In genomic region chr10:117762126-117762818, GRCh38 we compare ENCODE assay signal across 26 cellular contexts.
"Had no signal": no experiment of that assay in that cellular context is flagged by ENCODE, and none has a peak within 500 bp of the region (broad histone marks: within the 10 kb centered on the region; RNA-seq: fewer than 3 reads in every experiment).

No MANE protein-coding gene starts in this region.

- H3K27me3 Mint-ChIP-seq: activated CD8-positive, alpha-beta memory T cell treated with anti-CD3 and anti-CD28 coated beads, Interleukin-2, amount 10 ng/mL, durations not matched to agents 7 days and 5 days had no signal

- H3K9me3 ChIP-seq: ascending aorta, body of pancreas had no signal

- H3K9me3 Mint-ChIP-seq: activated B cell treated with CpG ODN at 0.5 μM for 24 hours; activated CD4-positive, alpha-beta T cell treated with anti-CD3 and anti-CD28 coated beads, Interleukin-2, amount 10 ng/mL, durations not matched to agents 24 days and 14 days; activated naive CD4-positive, alpha-beta T cell treated with anti-CD3 and anti-CD28 coated beads, Interleukin-2, amount 50 U/mL, for 72 hours; activated naive CD8-positive, alpha-beta T cell treated with anti-CD3 and anti-CD28 coated beads, Interleukin-2, amount 50 U/mL, for 24 hours; activated T-cell treated with anti-CD3 and anti-CD28 coated beads, Interleukin-2, amount 50 U/mL, for 24 hours; central memory CD8-positive, alpha-beta T cell; T-cell had no signal

- ATAC-seq: activated CD8-positive, alpha-beta memory T cell treated with anti-CD3 and anti-CD28 coated beads, Interleukin-2, amount 10 ng/mL, durations not matched to agents 7 days and 5 days; activated naive CD4-positive, alpha-beta T cell treated with anti-CD3 and anti-CD28 coated beads, Interleukin-2, amount 50 U/mL, for 72 hours; activated naive CD8-positive, alpha-beta T cell treated with anti-CD3 and anti-CD28 coated beads, Interleukin-2, amount 50 U/mL, for 24 hours; body of pancreas; T-cell had no signal

- H3K27me3 ChIP-seq: ascending aorta, body of pancreas had no signal

- H3K4me3 Mint-ChIP-seq: activated B cell treated with CpG ODN at 0.5 μM for 24 hours; activated CD4-positive, alpha-beta T cell treated with anti-CD3 and anti-CD28 coated beads, Interleukin-2, amount 10 ng/mL, durations not matched to agents 24 days and 14 days; activated CD8-positive, alpha-beta memory T cell treated with anti-CD3 and anti-CD28 coated beads, Interleukin-2, amount 10 ng/mL, durations not matched to agents 7 days and 5 days; activated naive CD8-positive, alpha-beta T cell treated with anti-CD3 and anti-CD28 coated beads, Interleukin-2, amount 50 U/mL, for 24 hours; activated T-cell treated with anti-CD3 and anti-CD28 coated beads, Interleukin-2, amount 50 U/mL, for 24 hours; central memory CD8-positive, alpha-beta T cell; T-cell had no signal

- H3K27ac Mint-ChIP-seq: activated B cell treated with CpG ODN at 0.5 μM for 24 hours; activated CD4-positive, alpha-beta T cell treated with anti-CD3 and anti-CD28 coated beads, Interleukin-2, amount 10 ng/mL, durations not matched to agents 24 days and 14 days; activated CD8-positive, alpha-beta memory T cell treated with anti-CD3 and anti-CD28 coated beads, Interleukin-2, amount 10 ng/mL, durations not matched to agents 7 days and 5 days; activated naive CD4-positive, alpha-beta T cell treated with anti-CD3 and anti-CD28 coated beads, Interleukin-2, amount 50 U/mL, for 72 hours; activated naive CD8-positive, alpha-beta T cell treated with anti-CD3 and anti-CD28 coated beads, Interleukin-2, amount 50 U/mL, for 24 hours; activated T-cell treated with anti-CD3 and anti-CD28 coated beads, Interleukin-2, amount 50 U/mL, for 24 hours; T-cell had no signal

- H3K4me1 ChIP-seq: ascending aorta, body of pancreas had no signal

- H3K4me3 ChIP-seq: ascending aorta, body of pancreas had no signal

- H3K4me1 Mint-ChIP-seq: activated B cell treated with CpG ODN at 0.5 μM for 24 hours; activated CD4-positive, alpha-beta T cell treated with anti-CD3 and anti-CD28 coated beads, Interleukin-2, amount 10 ng/mL, durations not matched to agents 24 days and 14 days; activated CD8-positive, alpha-beta memory T cell treated with anti-CD3 and anti-CD28 coated beads, Interleukin-2, amount 10 ng/mL, durations not matched to agents 7 days and 5 days; activated naive CD8-positive, alpha-beta T cell treated with anti-CD3 and anti-CD28 coated beads, Interleukin-2, amount 50 U/mL, for 24 hours; central memory CD8-positive, alpha-beta T cell; T-cell had no signal

- H3K36me3 Mint-ChIP-seq: activated CD8-positive, alpha-beta memory T cell treated with anti-CD3 and anti-CD28 coated beads, Interleukin-2, amount 10 ng/mL, durations not matched to agents 7 days and 5 days; activated naive CD4-positive, alpha-beta T cell treated with anti-CD3 and anti-CD28 coated beads, Interleukin-2, amount 50 U/mL, for 72 hours; T-cell had no signal

- H3K36me3 ChIP-seq: ascending aorta had no signal

- DNase-seq: activated B cell treated with CpG ODN at 0.5 μM for 24 hours; activated CD4-positive, alpha-beta T cell treated with anti-CD3 and anti-CD28 coated beads for 1 hour; activated CD4-positive, alpha-beta T cell treated with anti-CD3 and anti-CD28 coated beads, Interleukin-2, amount 10 ng/mL, durations not matched to agents 24 days and 14 days; activated CD4-positive, alpha-beta T cell treated with anti-CD3 and anti-CD28 coated beads, Interleukin-2, amount 50 U/mL, for 48 hours; activated CD8-positive, alpha-beta memory T cell treated with anti-CD3 and anti-CD28 coated beads, Interleukin-2, amount 10 ng/mL, durations not matched to agents 7 days and 5 days; activated effector memory CD4-positive, alpha-beta T cell treated with anti-CD3 and anti-CD28 coated beads, Interleukin-2, amount 50 U/mL, for 16 hours; activated naive CD4-positive, alpha-beta T cell treated with Interleukin-2 at 50 U/mL for 16 hours; activated naive CD8-positive, alpha-beta T cell treated with anti-CD3 and anti-CD28 coated beads, Interleukin-2, amount 50 U/mL, for 24 hours; activated T-cell treated with anti-CD3 and anti-CD28 coated beads, Interleukin-2, amount 50 U/mL, for 24 hours; amniotic stem cell; Karpas-422; NCI-H1105 treated with DMSO at 0.1 percent for 48 hours; NCI-H1436 treated with DMSO at 0.1 percent for 48 hours; NCI-H187; NCI-H2081 treated with DMSO at 0.1 percent for 48 hours; NCI-H446; NCI-H524; NCI-H748 treated with DMSO at 0.1 percent for 48 hours; SIG-M5; T-cell; T-helper 2 cell; T1000 had no signal

- H3K27ac ChIP-seq: ascending aorta, body of pancreas had no signal
